Comparison of ENCODE assay signal across 23 cellular contexts in genomic region chr2:42984617-42985016, GRCh38.
"Had no signal": no experiment of that assay in that cellular context is flagged by ENCODE, and none has a peak within 500 bp of the region (broad histone marks: within the 10 kb centered on the region; RNA-seq: fewer than 3 reads in every experiment).

No MANE protein-coding gene starts in this region.

- ATAC-seq: activated CD4-positive, CD25-positive, alpha-beta regulatory T cell treated with anti-CD3 and anti-CD28 coated beads, Interleukin-2, amount 50 U/mL, for 24 hours; activated CD8-positive, alpha-beta T cell treated with anti-CD3 and anti-CD28 coated beads for 36 hours; activated naive CD4-positive, alpha-beta T cell treated with anti-CD3 and anti-CD28 coated beads, Interleukin-2, amount 50 U/mL, for 72 hours; left lung; natural killer cell treated with Interleukin-12 subunit alpha and Interleukin-12 subunit beta and Interleukin-15 and Interleukin-18, amount 100 ng/mL, for 72 hours; T-cell had no signal

- H3K27ac Mint-ChIP-seq: activated CD4-positive, alpha-beta T cell treated with anti-CD3 and anti-CD28 coated beads, Interleukin-2, amount 10 ng/mL, durations not matched to agents 24 days and 14 days; activated CD8-positive, alpha-beta T cell treated with anti-CD3 and anti-CD28 coated beads for 36 hours; activated naive CD4-positive, alpha-beta T cell treated with anti-CD3 and anti-CD28 coated beads, Interleukin-2, amount 50 U/mL, for 72 hours; activated T-helper 1 cell treated with anti-CD3 and anti-CD28 coated beads, Interleukin-12 subunit alpha, Interleukin-12 subunit beta, Interleukin-2, Interleukin-4 antibody, amounts not matched to agents 30 ng/mL and 10 ng/mL and 1 ng/mL, durations not matched to agents 14 hours and 24 hours and 36 hours; natural killer cell treated with Interleukin-12 subunit alpha and Interleukin-12 subunit beta and Interleukin-15 and Interleukin-18, amount 100 ng/mL, for 72 hours; T-cell; T-helper 2 cell treated with Interferon-gamma antibody and Interleukin-4, amounts not matched to agents 5 μg/mL and 100 μg/mL, for 36 hours had no signal

- H3K4me3 Mint-ChIP-seq: activated CD4-positive, alpha-beta T cell treated with anti-CD3 and anti-CD28 coated beads, Interleukin-2, amount 10 ng/mL, durations not matched to agents 24 days and 14 days; activated CD8-positive, alpha-beta T cell treated with anti-CD3 and anti-CD28 coated beads for 36 hours; activated T-helper 1 cell treated with anti-CD3 and anti-CD28 coated beads, Interleukin-12 subunit alpha, Interleukin-12 subunit beta, Interleukin-2, Interleukin-4 antibody, amounts not matched to agents 30 ng/mL and 10 ng/mL and 1 ng/mL, durations not matched to agents 14 hours and 24 hours and 36 hours; natural killer cell treated with Interleukin-12 subunit alpha and Interleukin-12 subunit beta and Interleukin-15 and Interleukin-18, amount 100 ng/mL, for 72 hours; T-cell; T-helper 2 cell treated with Interferon-gamma antibody and Interleukin-4, amounts not matched to agents 5 μg/mL and 100 μg/mL, for 36 hours had no signal

- H3K27me3 Mint-ChIP-seq: activated CD8-positive, alpha-beta T cell treated with anti-CD3 and anti-CD28 coated beads for 36 hours; T-cell had no signal

- H3K4me3 ChIP-seq: adrenal gland, ascending aorta, dorsolateral prefrontal cortex, esophagus squamous epithelium, gastrocnemius medialis, left lung, thyroid gland had no signal

- H3K27ac ChIP-seq: adrenal gland, ascending aorta, brain microvascular endothelial cell, dorsolateral prefrontal cortex, esophagus squamous epithelium, gastrocnemius medialis, left lung, thyroid gland, VCaP had no signal

- H3K4me1 Mint-ChIP-seq: activated CD4-positive, alpha-beta T cell treated with anti-CD3 and anti-CD28 coated beads, Interleukin-2, amount 10 ng/mL, durations not matched to agents 24 days and 14 days; T-cell had no signal

- H3K36me3 Mint-ChIP-seq: activated naive CD4-positive, alpha-beta T cell treated with anti-CD3 and anti-CD28 coated beads, Interleukin-2, amount 50 U/mL, for 72 hours; natural killer cell treated with Interleukin-12 subunit alpha and Interleukin-12 subunit beta and Interleukin-15 and Interleukin-18, amount 100 ng/mL, for 72 hours; T-cell had no signal

- H3K4me1 ChIP-seq: adrenal gland, ascending aorta, esophagus squamous epithelium, gastrocnemius medialis, left lung, thyroid gland had no signal

- H3K9me3 Mint-ChIP-seq: activated CD4-positive, alpha-beta T cell treated with anti-CD3 and anti-CD28 coated beads, Interleukin-2, amount 10 ng/mL, durations not matched to agents 24 days and 14 days; activated CD8-positive, alpha-beta T cell treated with anti-CD3 and anti-CD28 coated beads for 36 hours; activated naive CD4-positive, alpha-beta T cell treated with anti-CD3 and anti-CD28 coated beads, Interleukin-2, amount 50 U/mL, for 72 hours; activated T-helper 1 cell treated with anti-CD3 and anti-CD28 coated beads, Interleukin-12 subunit alpha, Interleukin-12 subunit beta, Interleukin-2, Interleukin-4 antibody, amounts not matched to agents 30 ng/mL and 10 ng/mL and 1 ng/mL, durations not matched to agents 14 hours and 24 hours and 36 hours; natural killer cell treated with Interleukin-12 subunit alpha and Interleukin-12 subunit beta and Interleukin-15 and Interleukin-18, amount 100 ng/mL, for 72 hours; T-cell; T-helper 2 cell treated with Interferon-gamma antibody and Interleukin-4, amounts not matched to agents 5 μg/mL and 100 μg/mL, for 36 hours had no signal

- DNase-seq: activated CD4-positive, alpha-beta T cell treated with anti-CD3 and anti-CD28 coated beads, Interleukin-2, amount 10 ng/mL, durations not matched to agents 24 days and 14 days; activated CD8-positive, alpha-beta T cell treated with anti-CD3 and anti-CD28 coated beads for 36 hours; adrenal gland; brain microvascular endothelial cell; central memory CD4-positive, alpha-beta T cell; esophagus squamous epithelium; gastrocnemius medialis; hippocampal formation; kidney glomerular epithelial cell; left lung; midbrain; stimulated activated CD4-positive, alpha-beta T cell treated with anti-CD3 and anti-CD28 coated beads, Interleukin-4, amount 100 ng/mL, for 1 hour; stimulated activated naive CD4-positive, alpha-beta T cell treated with Interleukin-2 at 50 U/mL for 16 hours; T-cell; thyroid gland had no signal

- H3K9me3 ChIP-seq: adrenal gland, ascending aorta, esophagus squamous epithelium, gastrocnemius medialis, left lung, thyroid gland had no signal

- H3K27me3 ChIP-seq: adrenal gland, ascending aorta, brain microvascular endothelial cell, dorsolateral prefrontal cortex, esophagus squamous epithelium, gastrocnemius medialis, left lung, thyroid gland had no signal

- H3K36me3 ChIP-seq: adrenal gland, ascending aorta, brain microvascular endothelial cell, esophagus squamous epithelium, gastrocnemius medialis, left lung, thyroid gland had no signal
